18 cellular contexts compared by ENCODE assay signal in the genomic region with DNA sequence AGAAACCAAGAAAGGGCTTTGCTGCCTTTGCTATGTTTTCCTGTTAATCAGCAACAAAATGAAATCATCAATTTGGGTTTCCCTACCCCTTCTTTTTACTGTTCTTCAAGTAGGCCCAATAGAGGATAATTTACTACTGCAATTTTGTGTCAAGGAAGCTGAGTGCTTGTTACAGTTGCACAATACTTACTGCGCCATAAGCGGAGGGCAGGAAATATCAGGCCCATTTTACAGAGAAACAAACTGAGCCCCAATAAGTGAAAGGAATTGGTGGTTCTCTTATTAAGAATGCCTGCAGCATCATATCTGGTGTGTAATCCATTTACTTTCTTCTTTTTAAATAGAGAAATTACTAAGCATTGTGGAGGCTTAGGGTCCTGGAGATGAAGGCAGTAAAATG.
"Had no signal": no experiment of that assay in that cellular context is flagged by ENCODE, and none has a peak within 500 bp of the region (broad histone marks: within the 10 kb centered on the region; RNA-seq: fewer than 3 reads in every experiment).

No MANE protein-coding gene starts in this region.

- H3K27me3 Mint-ChIP-seq: activated B cell treated with CpG ODN at 0.5 μM for 24 hours; activated CD4-positive, alpha-beta T cell treated with anti-CD3 and anti-CD28 coated beads, Interleukin-2, amount 10 ng/mL, durations not matched to agents 7 days and 5 days; activated naive CD8-positive, alpha-beta T cell treated with anti-CD3 and anti-CD28 coated beads for 36 hours; memory B cell had no signal

- ATAC-seq: mucosa of descending colon had no signal

- H3K27me3 ChIP-seq: brain microvascular endothelial cell, tibial artery, uterus had no signal

- H3K27ac Mint-ChIP-seq: activated CD4-positive, alpha-beta T cell treated with anti-CD3 and anti-CD28 coated beads, Interleukin-2, amount 10 ng/mL, durations not matched to agents 7 days and 5 days; activated naive CD8-positive, alpha-beta T cell treated with anti-CD3 and anti-CD28 coated beads for 36 hours had no signal

- DNase-seq: activated B cell treated with CpG ODN at 0.5 μM for 24 hours; activated CD4-positive, alpha-beta T cell treated with anti-CD3 and anti-CD28 coated beads, Interleukin-2, amount 10 ng/mL, durations not matched to agents 7 days and 5 days; activated naive CD8-positive, alpha-beta T cell treated with anti-CD3 and anti-CD28 coated beads for 36 hours; amygdala; brain microvascular endothelial cell; cortex of kidney; effector CD4-positive, alpha-beta T cell; foreskin fibroblast; hypothalamus; left ventricle myocardium inferior; mucosa of descending colon; occipital lobe; stimulated activated CD4-positive, alpha-beta T cell treated with anti-CD3 and anti-CD28 coated beads, Interleukin-2, amount 100 ng/mL, for 48 hours; stimulated activated naive CD4-positive, alpha-beta T cell; tibial artery; uterus had no signal

- H3K36me3 ChIP-seq: brain microvascular endothelial cell, left ventricle myocardium inferior, tibial artery, uterus had no signal

- H3K9me3 Mint-ChIP-seq: activated B cell treated with CpG ODN at 0.5 μM for 24 hours; activated CD4-positive, alpha-beta T cell treated with anti-CD3 and anti-CD28 coated beads, Interleukin-2, amount 10 ng/mL, durations not matched to agents 7 days and 5 days; activated naive CD8-positive, alpha-beta T cell treated with anti-CD3 and anti-CD28 coated beads for 36 hours; memory B cell; nephron had no signal

- H3K36me3 Mint-ChIP-seq: activated naive CD8-positive, alpha-beta T cell treated with anti-CD3 and anti-CD28 coated beads for 36 hours; memory B cell had no signal

- H3K27ac ChIP-seq: brain microvascular endothelial cell, left ventricle myocardium inferior, tibial artery, uterus had no signal

- H3K4me3 ChIP-seq: left ventricle myocardium inferior, mucosa of descending colon, tibial artery, uterus had no signal

- H3K9me3 ChIP-seq: left ventricle myocardium inferior, mucosa of descending colon, tibial artery, uterus had no signal

- H3K4me3 Mint-ChIP-seq: activated B cell treated with CpG ODN at 0.5 μM for 24 hours; activated CD4-positive, alpha-beta T cell treated with anti-CD3 and anti-CD28 coated beads, Interleukin-2, amount 10 ng/mL, durations not matched to agents 7 days and 5 days; activated naive CD8-positive, alpha-beta T cell treated with anti-CD3 and anti-CD28 coated beads for 36 hours; memory B cell; nephron had no signal

- H3K4me1 ChIP-seq: uterus had no signal
